ENCODE assay signal across 15 cellular contexts in the genomic region with DNA sequence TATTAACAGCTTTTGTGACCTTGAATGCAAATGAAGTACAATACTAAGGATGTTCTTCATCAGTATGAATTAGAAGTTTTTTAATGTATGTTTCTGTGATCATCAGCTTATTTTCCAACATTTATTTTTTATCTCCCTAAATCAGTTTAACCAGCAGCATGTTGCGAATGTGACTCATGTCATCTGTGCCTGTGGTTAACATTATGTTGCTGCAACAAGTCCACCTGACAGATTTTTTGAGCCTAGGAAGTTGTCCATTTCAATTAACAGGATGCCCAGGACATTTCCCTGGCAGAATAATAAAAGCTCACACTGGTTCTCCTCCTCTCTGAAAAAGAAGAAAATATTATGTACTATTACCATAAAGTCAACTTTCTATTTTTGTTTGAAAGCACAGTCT.
DNase-seq lines count a peak whose midpoint lies in the region; FAIRE-seq and TF ChIP-seq lines count a peak whose summit lies in the region.
"Had no signal": no experiment of that assay in that cellular context is flagged by ENCODE, and none has a peak within 500 bp of the region (broad histone marks: within the 10 kb centered on the region; RNA-seq: fewer than 3 reads in every experiment).

No MANE protein-coding gene starts in this region.

- H4K20me1 ChIP-seq in H9 (ENCODE audit: control insufficient read depth, insufficient read depth, insufficient read length) = no peaks in the 10 kb centered on the region

- no peak overlapping the region for H3K23ac ChIP-seq in H9 (ENCODE audit: insufficient read length, low read depth, low read length)

- no peaks in the 10 kb centered on the region for H3K79me1 ChIP-seq in H9 (ENCODE audit: insufficient read depth, low read depth, low read length, poor library complexity, severe bottlenecking)

- H3K27me3 Mint-ChIP-seq in H9 (ENCODE audit: low read depth) = no peaks in the 10 kb centered on the region

- H2BK20ac ChIP-seq in H9 (ENCODE audit: low read depth, low read length, poor library complexity, severe bottlenecking) = no peak overlapping the region

- no peak overlapping the region for H2BK12ac ChIP-seq in H9 (ENCODE audit: insufficient read length, low read depth, low read length)

- H3K36me3 ChIP-seq in small intestine (ENCODE audit: control insufficient read depth in 2 of 2, insufficient read depth in 2 of 2, low read length in 2 of 2) = no peaks in the 10 kb centered on the region
- H3K36me3 ChIP-seq: SJCRH30, upper lobe of left lung had no signal

- H3K27me3 ChIP-seq in H9 (ENCODE audit: insufficient read depth, low read length) (no peaks in the 10 kb centered on the region), small intestine (ENCODE audit: control insufficient read depth in 2 of 2, insufficient read depth in 2 of 2, low read length in 2 of 2) (no peaks in the 10 kb centered on the region)
- H3K27me3 ChIP-seq: SJCRH30, upper lobe of left lung had no signal

- no peak overlapping the region for H2AK5ac ChIP-seq in H9 (ENCODE audit: insufficient read length, low read length)

- no peak overlapping the region for H3T11ph ChIP-seq in H9 (ENCODE audit: low read length)

- no peak overlapping the region for H3K4ac ChIP-seq in H9 (ENCODE audit: low read depth, low read length)

- H3K9ac ChIP-seq in H9 (ENCODE audit: extremely low read depth, insufficient read length, low read length) = no peak overlapping the region

- TF ChIP-seq POLR2A in H54 (IDR thresholded peaks at IDR 0.05; ENCODE audit: low read depth, low read length) = no peak

- H3K9me3 Mint-ChIP-seq in H9 = peaks cover 0 to 3% of the 10 kb centered on the region in 2 experiments; a peak in 1 of 5 replicates

- DNase-seq in EL (peak; percentile 2), H54 (ENCODE audit: insufficient read length, low spot score) (peak; percentile 2), SK-N-DZ (ENCODE audit: low spot score) (peak; percentile 53), fibroblast of the aortic adventitia (ENCODE audit: low read depth) (peak; percentile 10), H9 (no peak), small intestine (no peak), GM10266 (ENCODE audit: extremely low spot score) (no peak), T-helper 1 cell (no peak)
- DNase-seq: mucosa of descending colon, NCI-H2029 treated with DMSO at 0.1 percent for 48 hours, SJCRH30, upper lobe of left lung had no signal

- no peak overlapping the region for H3K4me3 ChIP-seq in fibroblast of the aortic adventitia (ENCODE audit: low read depth, low read length)
- H3K4me3 ChIP-seq in small intestine (ENCODE audit: low read depth in 1 of 2, low read length in 2 of 2) = no peak overlapping the region
- H3K4me3 ChIP-seq: mucosa of descending colon, SJCRH30, upper lobe of left lung had no signal

- WGBS in H9 (ENCODE audit: extremely low coverage, insufficient read length, low lambda C conversion rate) = no CpG with 5 or more reads among the region's 1 CpG
- WGBS in small intestine, 3 donors = 69 to 93% (median 81%) methylated on average over 1 of the region's 1 CpG

- FAIRE-seq in H54 (lab: Jason Lieb, UNC) = peak; percentile 67
- FAIRE-seq in small intestine (lab: Jason Lieb, UNC) = no peak
- FAIRE-seq: colon, D721Med had no signal

- no peak overlapping the region for H3K4me3 Mint-ChIP-seq in H9
- H3K4me3 Mint-ChIP-seq: stimulated activated effector memory CD8-positive, alpha-beta T cell treated with anti-CD3 and anti-CD28 coated beads, Interleukin-12 subunit alpha, Interleukin-12 subunit beta, amount 100 ng/mL, for 72 hours had no signal

- H3K4me1 ChIP-seq in H9 (ENCODE audit: insufficient read depth, low read length) (no peaks in the 10 kb centered on the region), small intestine (ENCODE audit: control insufficient read depth in 2 of 2, insufficient read depth in 1 of 2, low read depth in 1 of 2, low read length in 1 of 2) (no peaks in the 10 kb centered on the region)
- H3K4me1 ChIP-seq: upper lobe of left lung had no signal

- no peaks in the 10 kb centered on the region for H3K79me2 ChIP-seq in H9 (ENCODE audit: insufficient read depth, low read length)

- H3K4me1 Mint-ChIP-seq in H9 = peaks cover 4 to 5% of the 10 kb centered on the region in 2 experiments; a peak in 3 of 4 replicates
- H3K4me1 Mint-ChIP-seq: stimulated activated effector memory CD8-positive, alpha-beta T cell treated with anti-CD3 and anti-CD28 coated beads, Interleukin-12 subunit alpha, Interleukin-12 subunit beta, amount 100 ng/mL, for 72 hours had no signal

- H3K18ac ChIP-seq in H9 (ENCODE audit: insufficient read length, low read depth, low read length) = no peak overlapping the region

- no peak overlapping the region for H3K4me2 ChIP-seq in H9 (ENCODE audit: insufficient read depth, insufficient read length, low read length)

- no peak overlapping the region for H4K8ac ChIP-seq in H9 (replicated peaks; ENCODE audit: insufficient read length, low read depth, low read length)

- no peaks in the 10 kb centered on the region for H3K23me2 ChIP-seq in H9 (ENCODE audit: insufficient read length, low read depth, low read length, poor library complexity, severe bottlenecking)

- no peak overlapping the region for H3K27ac ChIP-seq in H9 (ENCODE audit: insufficient read length, low read depth, low read length)
- no peak overlapping the region for H3K27ac ChIP-seq in small intestine (ENCODE audit: low read depth in 1 of 2, low read length in 1 of 2)
- H3K27ac ChIP-seq: SJCRH30, upper lobe of left lung had no signal

- H4K5ac ChIP-seq in H9 (ENCODE audit: insufficient read length, low read depth, low read length) = no peak overlapping the region

- H3K36me3 Mint-ChIP-seq in H9 (ENCODE audit: insufficient read depth in 1 of 3, low read depth in 3 of 3) = peaks cover 3 to 8% (median 6%) of the 10 kb centered on the region in 3 experiments; a peak in 4 of 7 replicates
- H3K36me3 Mint-ChIP-seq: stimulated activated effector memory CD8-positive, alpha-beta T cell treated with anti-CD3 and anti-CD28 coated beads, Interleukin-12 subunit alpha, Interleukin-12 subunit beta, amount 100 ng/mL, for 72 hours had no signal

- H3K27ac Mint-ChIP-seq in H9 = no peak overlapping the region; a peak in 1 of 7 replicates
- H3K27ac Mint-ChIP-seq: stimulated activated effector memory CD8-positive, alpha-beta T cell treated with anti-CD3 and anti-CD28 coated beads, Interleukin-12 subunit alpha, Interleukin-12 subunit beta, amount 100 ng/mL, for 72 hours had no signal

- no peak overlapping the region for H2BK5ac ChIP-seq in H9 (ENCODE audit: insufficient read length, low read length)

- TF ChIP-seq CTCF in fibroblast of the aortic adventitia (IDR thresholded peaks at IDR 0.05; ENCODE audit: insufficient read depth, low read length) (no peak), H9 (conservative IDR thresholded peaks at IDR 0.05) (no peak), GM10266 (IDR thresholded peaks at IDR 0.05; ENCODE audit: control insufficient read depth, insufficient read depth, low read depth, missing control alignments) (no peak)

- no peak overlapping the region for H3K14ac ChIP-seq in H9 (ENCODE audit: insufficient read depth, low read length)

- H3K9me3 ChIP-seq in H9 (ENCODE audit: control insufficient read depth, low read depth, low read length) (no peaks in the 10 kb centered on the region), small intestine (ENCODE audit: control insufficient read depth, low read depth) (no peaks in the 10 kb centered on the region)
- H3K9me3 ChIP-seq: mucosa of descending colon, SJCRH30, upper lobe of left lung had no signal

- no peak overlapping the region for H2BK120ac ChIP-seq in H9 (ENCODE audit: low read depth, low read length, poor library complexity, severe bottlenecking)

- no peak overlapping the region for H3K56ac ChIP-seq in H9 (ENCODE audit: insufficient read length, low read depth, low read length)

- H2BK15ac ChIP-seq in H9 (ENCODE audit: low read depth, low read length) = no peak overlapping the region

- no peak overlapping the region for H4K91ac ChIP-seq in H9 (ENCODE audit: insufficient read length, low read depth, low read length)

- no peak overlapping the region for H2AFZ ChIP-seq in H9 (ENCODE audit: low read length)

Comparison
In these comparisons a context has a peak if more than half of its experiments do, and no peak if none do; other contexts are left out.
1. DNase-seq: peak in EL (single experiment), H54 (single experiment), SK-N-DZ (single experiment) and fibroblast of the aortic adventitia (single experiment); none in H9 (single experiment), small intestine (single experiment), GM10266 (single experiment) and T-helper 1 cell (0 of 5).